ENCODE assay signal across 2 cellular contexts in genomic region chr4:157459789-157460188, GRCh38.
TF ChIP-seq lines count a peak whose summit lies in the region.

No MANE protein-coding gene starts in this region.

TF ChIP-seq in H1, 55 proteins besides CTCF, POLR2A, EP300 and RAD21:
- no peak for TF ChIP-seq MAX (IDR thresholded peaks at IDR 0.05)
- TF ChIP-seq, protein P1, sequence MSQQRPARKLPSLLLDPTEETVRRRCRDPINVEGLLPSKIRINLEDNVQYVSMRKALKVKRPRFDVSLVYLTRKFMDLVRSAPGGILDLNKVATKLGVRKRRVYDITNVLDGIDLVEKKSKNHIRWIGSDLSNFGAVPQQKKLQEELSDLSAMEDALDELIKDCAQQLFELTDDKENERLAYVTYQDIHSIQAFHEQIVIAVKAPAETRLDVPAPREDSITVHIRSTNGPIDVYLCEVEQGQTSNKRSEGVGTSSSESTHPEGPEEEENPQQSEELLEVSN (IDR thresholded peaks at IDR 0.05), result no peak
- TF ChIP-seq FOSL1 (IDR thresholded peaks at IDR 0.05; ENCODE audit: insufficient read depth, low read depth, low read length), result no peak
- no peak for TF ChIP-seq TAF1 (IDR thresholded peaks at IDR 0.05; ENCODE audit: low read depth, low read length)
- TF ChIP-seq ATF3 (IDR thresholded peaks at IDR 0.05; ENCODE audit: insufficient read depth, low read depth, low read length), result no peak
- TF ChIP-seq CTBP2 (IDR thresholded peaks at IDR 0.05; ENCODE audit: borderline replicate concordance, insufficient read depth, insufficient read length, low read length), result no peak
- no peak for TF ChIP-seq TBP (IDR thresholded peaks at IDR 0.05; ENCODE audit: low read depth, low read length)
- TF ChIP-seq ZNF274 (IDR thresholded peaks at IDR 0.05; ENCODE audit: borderline replicate concordance, extremely low read depth, low read length), result no peak
- no peak for TF ChIP-seq BRCA1 (IDR thresholded peaks at IDR 0.05; ENCODE audit: low read depth, low read length)

TF ChIP-seq in neural cell, 6 proteins besides CTCF, POLR2A, EP300 and RAD21:
- no peak for TF ChIP-seq REST (IDR thresholded peaks at IDR 0.05; ENCODE audit: borderline replicate concordance)
- no peak for TF ChIP-seq MXI1 (conservative IDR thresholded peaks at IDR 0.05; ENCODE audit: poor library complexity, severe bottlenecking)
- no peak for TF ChIP-seq POLR2AphosphoS5 (IDR thresholded peaks at IDR 0.05)
- TF ChIP-seq SMC3 (conservative IDR thresholded peaks at IDR 0.05; ENCODE audit: poor library complexity), result no peak
- TF ChIP-seq EZH2 (IDR thresholded peaks at IDR 0.05; ENCODE audit: borderline replicate concordance, insufficient read depth, low read length, poor library complexity, severe bottlenecking), result no peak
- TF ChIP-seq TAF1 (IDR thresholded peaks at IDR 0.05; ENCODE audit: low read depth), result no peak
